ENCODE assay signal across 1 cellular context in the genomic region with DNA sequence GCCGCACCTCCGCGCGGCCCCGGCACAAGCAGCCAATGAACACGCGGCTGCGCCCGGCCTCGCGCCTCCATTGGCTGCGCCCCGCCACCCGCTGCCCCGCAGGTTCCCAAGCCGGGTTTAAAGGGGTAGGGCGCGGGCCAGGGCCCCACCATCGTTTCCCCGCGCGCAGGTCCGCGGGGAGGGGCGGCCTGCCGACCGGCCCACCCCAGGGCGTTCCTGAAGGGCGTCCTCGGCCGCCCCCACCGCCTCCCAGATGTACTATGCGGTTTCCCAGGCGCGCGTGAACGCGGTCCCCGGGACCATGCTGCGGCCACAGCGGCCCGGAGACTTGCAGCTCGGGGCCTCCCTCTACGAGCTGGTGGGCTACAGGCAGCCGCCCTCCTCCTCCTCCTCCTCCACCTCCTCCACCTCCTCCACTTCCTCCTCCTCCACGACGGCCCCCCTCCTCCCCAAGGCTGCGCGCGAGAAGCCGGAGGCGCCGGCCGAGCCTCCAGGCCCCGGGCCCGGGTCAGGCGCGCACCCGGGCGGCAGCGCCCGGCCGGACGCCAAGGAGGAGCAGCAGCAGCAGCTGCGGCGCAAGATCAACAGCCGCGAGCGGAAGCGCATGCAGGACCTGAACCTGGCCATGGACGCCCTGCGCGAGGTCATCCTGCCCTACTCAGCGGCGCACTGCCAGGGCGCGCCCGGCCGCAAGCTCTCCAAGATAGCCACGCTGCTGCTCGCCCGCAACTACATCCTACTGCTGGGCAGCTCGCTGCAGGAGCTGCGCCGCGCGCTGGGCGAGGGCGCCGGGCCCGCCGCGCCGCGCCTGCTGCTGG.
TF ChIP-seq lines count a peak whose summit lies in the region.

A gene with protein sequence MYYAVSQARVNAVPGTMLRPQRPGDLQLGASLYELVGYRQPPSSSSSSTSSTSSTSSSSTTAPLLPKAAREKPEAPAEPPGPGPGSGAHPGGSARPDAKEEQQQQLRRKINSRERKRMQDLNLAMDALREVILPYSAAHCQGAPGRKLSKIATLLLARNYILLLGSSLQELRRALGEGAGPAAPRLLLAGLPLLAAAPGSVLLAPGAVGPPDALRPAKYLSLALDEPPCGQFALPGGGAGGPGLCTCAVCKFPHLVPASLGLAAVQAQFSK (plus strand): TSS at position 148 of the 818 bp plus-strand sequence. CDS start 106 bp downstream, at position 254.

TF ChIP-seq in IMR-90, 13 proteins besides CTCF, POLR2A, EP300 and RAD21 (continued from another document):
- no peak for TF ChIP-seq MXI1 (IDR thresholded peaks at IDR 0.05; ENCODE audit: borderline replicate concordance, low read depth, low read length)
- TF ChIP-seq FOS (IDR thresholded peaks at IDR 0.05; ENCODE audit: low read depth, low read length), result no peak
- no peak for TF ChIP-seq NFE2L2 (IDR thresholded peaks at IDR 0.05; ENCODE audit: low read depth, low read length)
- no peak for TF ChIP-seq BHLHE40 (IDR thresholded peaks at IDR 0.05; ENCODE audit: low read depth, low read length)
- no peak for TF ChIP-seq SMC3 (IDR thresholded peaks at IDR 0.05; ENCODE audit: low read depth, low read length)
- no peak for TF ChIP-seq CEBPB (IDR thresholded peaks at IDR 0.05; ENCODE audit: low read depth, low read length)
- TF ChIP-seq MAFK (IDR thresholded peaks at IDR 0.05; ENCODE audit: low read depth, low read length), result no peak
- TF ChIP-seq, protein P1, sequence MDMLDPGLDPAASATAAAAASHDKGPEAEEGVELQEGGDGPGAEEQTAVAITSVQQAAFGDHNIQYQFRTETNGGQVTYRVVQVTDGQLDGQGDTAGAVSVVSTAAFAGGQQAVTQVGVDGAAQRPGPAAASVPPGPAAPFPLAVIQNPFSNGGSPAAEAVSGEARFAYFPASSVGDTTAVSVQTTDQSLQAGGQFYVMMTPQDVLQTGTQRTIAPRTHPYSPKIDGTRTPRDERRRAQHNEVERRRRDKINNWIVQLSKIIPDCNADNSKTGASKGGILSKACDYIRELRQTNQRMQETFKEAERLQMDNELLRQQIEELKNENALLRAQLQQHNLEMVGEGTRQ (IDR thresholded peaks at IDR 0.05; ENCODE audit: low read depth, low read length), result no peak
- TF ChIP-seq RFX5 (IDR thresholded peaks at IDR 0.05; ENCODE audit: low read depth, low read length), result no peak
